ENCODE assay signal across 8 cellular contexts in genomic region chr16:71540-72341, GRCh38. TPM values are rescaled to one million over a fixed set of nuclear protein-coding genes. Genes with fewer than 3 reads are reported as not detected.
DNase-seq lines count a peak whose midpoint lies in the region; ATAC-seq, FAIRE-seq and TF ChIP-seq lines count a peak whose summit lies in the region.

No MANE protein-coding gene starts in this region.

- no peaks in the 10 kb centered on the region for H3K36me3 Mint-ChIP-seq in HFFc6 (ENCODE audit: low read depth)
- H3K36me3 Mint-ChIP-seq in stimulated activated effector memory CD8-positive, alpha-beta T cell treated with anti-CD3 and anti-CD28 coated beads, Interleukin-12 subunit alpha, Interleukin-12 subunit beta, amount 100 ng/mL, for 72 hours, result peaks cover 6% of the 10 kb centered on the region
- H3K36me3 Mint-ChIP-seq in natural killer cell treated with Interleukin-12 subunit alpha and Interleukin-12 subunit beta and Interleukin-15 and Interleukin-18, amount 100 ng/mL, for 72 hours, result no peaks in the 10 kb centered on the region

- peak overlapping the region; percentile 68; the same call in 1 of the 2 replicates for H3K9ac ChIP-seq in iPS-20b (ENCODE audit: low read depth, low read length)

- CTCF ChIA-PET in A549 (lab: Yijun Ruan, JAX), result interaction anchor here (1.6 to 30.3 kb wide), 8 partner anchors 4 to 290 kb away, joined by 3 to 718 read pairs (median 21); partner anchors contain the start of genes HBQ1, MPG, POLR3K and RHBDF1

- WGBS in A549 (ENCODE audit: missing lambda C conversion rate), result 3% methylated on average over 24 of the region's 47 CpGs

- H3K9me3 ChIP-seq in A549, result no peaks in the 10 kb centered on the region
- H3K9me3 ChIP-seq in iPS-20b (ENCODE audit: insufficient read depth, low read depth, low read length), result no peaks in the 10 kb centered on the region

- H3K4me3 Mint-ChIP-seq in HFFc6, result peak overlapping the region; percentile 92
- H3K4me3 Mint-ChIP-seq in stimulated activated effector memory CD8-positive, alpha-beta T cell treated with anti-CD3 and anti-CD28 coated beads, Interleukin-12 subunit alpha, Interleukin-12 subunit beta, amount 100 ng/mL, for 72 hours, result peak overlapping the region; percentile 42
- no peak overlapping the region for H3K4me3 Mint-ChIP-seq in natural killer cell treated with Interleukin-12 subunit alpha and Interleukin-12 subunit beta and Interleukin-15 and Interleukin-18, amount 100 ng/mL, for 72 hours

- no peak for TF ChIP-seq CTCF in A549 (IDR thresholded peaks at IDR 0.05)
- peak; percentile 18; the same call in 1 of the 2 replicates for TF ChIP-seq CTCF in HFFc6 (IDR thresholded peaks at IDR 0.05)
- peak; percentile 4 for TF ChIP-seq CTCF in astrocyte of the cerebellum (IDR thresholded peaks at IDR 0.05; ENCODE audit: low read depth, low read length, missing control alignments)

- H3K27me3 Mint-ChIP-seq in HFFc6 (ENCODE audit: insufficient read depth), result no peaks in the 10 kb centered on the region; the same call in 1 of the 2 replicates
- H3K27me3 Mint-ChIP-seq in natural killer cell treated with Interleukin-12 subunit alpha and Interleukin-12 subunit beta and Interleukin-15 and Interleukin-18, amount 100 ng/mL, for 72 hours, result peaks cover 8 to 16% of the 10 kb centered on the region in 2 donors

- TF ChIP-seq EP300 in A549 (IDR thresholded peaks at IDR 0.05), result no peak

- TF ChIP-seq RAD21 in A549 (conservative IDR thresholded peaks at IDR 0.05 in 1 of 2, IDR thresholded peaks at IDR 0.05 in 1 of 2), result no peak

- peaks cover 62% of the 10 kb centered on the region for H3K4me1 Mint-ChIP-seq in HFFc6 (ENCODE audit: low read depth)
- H3K4me1 Mint-ChIP-seq in stimulated activated effector memory CD8-positive, alpha-beta T cell treated with anti-CD3 and anti-CD28 coated beads, Interleukin-12 subunit alpha, Interleukin-12 subunit beta, amount 100 ng/mL, for 72 hours, result peaks cover 17% of the 10 kb centered on the region
- H3K4me1 Mint-ChIP-seq in natural killer cell treated with Interleukin-12 subunit alpha and Interleukin-12 subunit beta and Interleukin-15 and Interleukin-18, amount 100 ng/mL, for 72 hours (ENCODE audit: low read depth in 2 of 2), result peaks cover 13 to 16% of the 10 kb centered on the region in 2 donors

- peak; percentile 39 to 77 for ATAC-seq in A549
- ATAC-seq in stimulated activated effector memory CD8-positive, alpha-beta T cell treated with anti-CD3 and anti-CD28 coated beads, Interleukin-12 subunit alpha, Interleukin-12 subunit beta, amount 100 ng/mL, for 72 hours, result no peak
- no peak for ATAC-seq in natural killer cell treated with Interleukin-12 subunit alpha and Interleukin-12 subunit beta and Interleukin-15 and Interleukin-18, amount 100 ng/mL, for 72 hours

- no peak for FAIRE-seq in A549 (lab: Jason Lieb, UNC)

- H3K4me3 ChIP-seq in A549 (peak overlapping the region; percentile 86), astrocyte of the cerebellum (ENCODE audit: low read depth, low read length) (peak overlapping the region; percentile 59), iPS-20b (ENCODE audit: low read length) (peak overlapping the region; percentile 73)

- H3K4me2 ChIP-seq in A549, result peak overlapping the region; percentile 98

- no peak for TF ChIP-seq POLR2A in A549 (IDR thresholded peaks at IDR 0.05; ENCODE audit: low read length)

- POLR2A ChIA-PET in A549 (lab: Yijun Ruan, JAX), result interaction anchor here (0.8 to 1.1 kb wide), 3 partner anchors 13 to 330 kb away, joined by 3 read pairs; partner anchors contain the start of genes DECR2 and POLR3K

- H3K27ac ChIP-seq in A549, result peak overlapping the region; percentile 79 to 92
- H3K27ac ChIP-seq in iPS-20b (ENCODE audit: low read length), result no peak overlapping the region

- DNase-seq in A549 (ENCODE audit: low read depth in 1 of 2, low spot score in 1 of 2) (peak; percentile 81 to 87), HFFc6 (peak; percentile 70), astrocyte of the cerebellum (ENCODE audit: low read depth) (no peak), DMS79 treated with DMSO at 0.1 percent for 48 hours (lab: John Stamatoyannopoulos, UW) (no peak), Kasumi-1 (lab: John Stamatoyannopoulos, UW) (no peak)
- no peak for DNase-seq in stimulated activated effector memory CD8-positive, alpha-beta T cell treated with anti-CD3 and anti-CD28 coated beads, Interleukin-12 subunit alpha, Interleukin-12 subunit beta, amount 100 ng/mL, for 72 hours (ENCODE audit: low spot score in 2 of 2)
- no peak for DNase-seq in natural killer cell treated with Interleukin-12 subunit alpha and Interleukin-12 subunit beta and Interleukin-15 and Interleukin-18, amount 100 ng/mL, for 72 hours (ENCODE audit: low spot score)

- H3K27ac Mint-ChIP-seq in HFFc6, result peak overlapping the region; percentile 88
- H3K27ac Mint-ChIP-seq in stimulated activated effector memory CD8-positive, alpha-beta T cell treated with anti-CD3 and anti-CD28 coated beads, Interleukin-12 subunit alpha, Interleukin-12 subunit beta, amount 100 ng/mL, for 72 hours, result no peak overlapping the region
- no peak overlapping the region for H3K27ac Mint-ChIP-seq in natural killer cell treated with Interleukin-12 subunit alpha and Interleukin-12 subunit beta and Interleukin-15 and Interleukin-18, amount 100 ng/mL, for 72 hours

- H3K9me3 Mint-ChIP-seq in HFFc6, result no peaks in the 10 kb centered on the region
- H3K9me3 Mint-ChIP-seq in stimulated activated effector memory CD8-positive, alpha-beta T cell treated with anti-CD3 and anti-CD28 coated beads, Interleukin-12 subunit alpha, Interleukin-12 subunit beta, amount 100 ng/mL, for 72 hours, result no peaks in the 10 kb centered on the region
- H3K9me3 Mint-ChIP-seq in natural killer cell treated with Interleukin-12 subunit alpha and Interleukin-12 subunit beta and Interleukin-15 and Interleukin-18, amount 100 ng/mL, for 72 hours, result no peaks in the 10 kb centered on the region

- in situ Hi-C loops in astrocyte of the cerebellum (cut with HindIII; ENCODE audit: low sequenced_read_pairs), result no loop called here

- H3K27me3 ChIP-seq in iPS-20b (ENCODE audit: insufficient read depth, low read length), result peaks cover 11% of the 10 kb centered on the region; the same call in 1 of the 2 replicates

- peaks cover 29% of the 10 kb centered on the region for H3K4me1 ChIP-seq in A549
- H3K4me1 ChIP-seq in iPS-20b (ENCODE audit: insufficient read depth, low read length), result peaks cover 29% of the 10 kb centered on the region

- H3K36me3 ChIP-seq in iPS-20b (ENCODE audit: insufficient read depth, low read depth, low read length), result no peaks in the 10 kb centered on the region

TF ChIP-seq in A549, 52 proteins besides CTCF, POLR2A, EP300 and RAD21 (continues in another document):
- TF ChIP-seq MAX (IDR thresholded peaks at IDR 0.05), result peak; percentile 36

RNA-seq across cellular contexts. Expression of gene RHBDF1, which starts 0.7 kb away (rescaled TPM):
- polyA plus RNA-seq in A549 (2011; rRNA removed), result 13.5 and 17.9 TPM in 2 replicates
- 23.5 and 28.8 TPM in 2 replicates for polyA plus RNA-seq in A549 (2012; cell fraction: cytosol; rRNA removed)
- polyA plus RNA-seq in A549 (2012; cell fraction: nucleus; rRNA removed), result 154 and 178 TPM in 2 replicates
- polyA plus RNA-seq in A549 (2017; fragmentation: RNase III; extraction: RNeasy Plus Mini Kit Qiagen cat#74134 plus additional on column Dnase treatment), result 17.5 to 20.5 TPM (median 19.2 TPM) in 3 replicates
- polyA minus RNA-seq in A549 (2011; rRNA and poly(A)+ RNA removed), result 8.0 and 10.6 TPM in 2 replicates
- 10 to 100 TPM; 54.9 to 65.8 (median 60.0) TPM for total RNA-seq in HFFc6 (2021; fragmentation: NEBNext Ultra II Directional; extraction: Animal tissue kit (Norgen Biotek cat#: 25700))
- total RNA-seq in natural killer cell treated with Interleukin-12 subunit alpha and Interleukin-12 subunit beta and Interleukin-15 and Interleukin-18, amount 100 ng/mL, for 72 hours, result 1 to 10 TPM in 1 of 2 donors, under 1 TPM in 1; 0.84 to 2.5 TPM

RNA-seq across cellular contexts. Expression of gene MPG, which starts 6.3 kb away (rescaled TPM):
- polyA plus RNA-seq in A549 (2011; rRNA removed) (25.5 and 28.2 TPM in 2 replicates), A549 (2017; fragmentation: RNase III; extraction: RNeasy Plus Mini Kit Qiagen cat#74134 plus additional on column Dnase treatment) (42.3 to 54.3 TPM (median 47.6 TPM) in 3 replicates)
- 94.6 and 128 TPM in 2 replicates for polyA plus RNA-seq in A549 (2012; cell fraction: cytosol; rRNA removed)
- 84.2 and 86.7 TPM in 2 replicates for polyA plus RNA-seq in A549 (2012; cell fraction: nucleus; rRNA removed)
- 9.2 and 12.1 TPM in 2 replicates for polyA minus RNA-seq in A549 (2011; rRNA and poly(A)+ RNA removed)
- 100 to 1,000 TPM in 2 of 6 experiments, 10 to 100 TPM in 4; 92.3 to 104 (median 96.9) TPM for total RNA-seq in HFFc6 (2021; fragmentation: NEBNext Ultra II Directional; extraction: Animal tissue kit (Norgen Biotek cat#: 25700))
- total RNA-seq in natural killer cell treated with Interleukin-12 subunit alpha and Interleukin-12 subunit beta and Interleukin-15 and Interleukin-18, amount 100 ng/mL, for 72 hours, result 10 to 100 TPM; 39.9 to 43.8 TPM

RNA-seq across cellular contexts. Expression of gene SNRNP25, which starts 18.1 kb away (rescaled TPM):
- polyA plus RNA-seq in A549 (2011; rRNA removed) (43.5 and 45.0 TPM in 2 replicates), A549 (2017; fragmentation: RNase III; extraction: RNeasy Plus Mini Kit Qiagen cat#74134 plus additional on column Dnase treatment) (82.1 to 83.0 TPM (median 82.2 TPM) in 3 replicates)
- polyA plus RNA-seq in A549 (2012; cell fraction: cytosol; rRNA removed), result 107 and 137 TPM in 2 replicates
- 39.6 and 44.6 TPM in 2 replicates for polyA plus RNA-seq in A549 (2012; cell fraction: nucleus; rRNA removed)
- 14.5 and 15.0 TPM in 2 replicates for polyA minus RNA-seq in A549 (2011; rRNA and poly(A)+ RNA removed)
- total RNA-seq in HFFc6 (2021; fragmentation: NEBNext Ultra II Directional; extraction: Animal tissue kit (Norgen Biotek cat#: 25700)), result 10 to 100 TPM; 40.3 to 53.1 (median 44.0) TPM
- total RNA-seq in natural killer cell treated with Interleukin-12 subunit alpha and Interleukin-12 subunit beta and Interleukin-15 and Interleukin-18, amount 100 ng/mL, for 72 hours, result 10 to 100 TPM; 35.6 to 39.8 TPM

RNA-seq across cellular contexts. Expression of gene POLR3K, which starts 18.3 kb away (rescaled TPM):
- polyA plus RNA-seq in A549 (2011; rRNA removed), result 46.9 and 50.9 TPM in 2 replicates
- polyA plus RNA-seq in A549 (2012; cell fraction: cytosol; rRNA removed), result 98.7 and 136 TPM in 2 replicates
- polyA plus RNA-seq in A549 (2012; cell fraction: nucleus; rRNA removed), result 55.0 and 57.9 TPM in 2 replicates
- 45.6 to 51.8 TPM (median 47.6 TPM) in 3 replicates for polyA plus RNA-seq in A549 (2017; fragmentation: RNase III; extraction: RNeasy Plus Mini Kit Qiagen cat#74134 plus additional on column Dnase treatment)
- 25.6 and 28.8 TPM in 2 replicates for polyA minus RNA-seq in A549 (2011; rRNA and poly(A)+ RNA removed)
- total RNA-seq in HFFc6 (2021; fragmentation: NEBNext Ultra II Directional; extraction: Animal tissue kit (Norgen Biotek cat#: 25700)), result 10 to 100 TPM; 18.9 to 24.7 (median 19.8) TPM
- 10 to 100 TPM; 39.8 to 84.7 TPM for total RNA-seq in natural killer cell treated with Interleukin-12 subunit alpha and Interleukin-12 subunit beta and Interleukin-15 and Interleukin-18, amount 100 ng/mL, for 72 hours

Comparison
In these comparisons a context has a peak if more than half of its experiments do, and no peak if none do; other contexts are left out.
1. ATAC-seq: peak in A549 (2 of 2); none in stimulated activated effector memory CD8-positive, alpha-beta T cell treated with anti-CD3 and anti-CD28 coated beads, Interleukin-12 subunit alpha, Interleukin-12 subunit beta, amount 100 ng/mL, for 72 hours (single experiment) and natural killer cell treated with Interleukin-12 subunit alpha and Interleukin-12 subunit beta and Interleukin-15 and Interleukin-18, amount 100 ng/mL, for 72 hours (0 of 2).
2. DNase-seq: peak in A549 (2 of 2) and HFFc6 (single experiment); none in astrocyte of the cerebellum (single experiment), stimulated activated effector memory CD8-positive, alpha-beta T cell treated with anti-CD3 and anti-CD28 coated beads, Interleukin-12 subunit alpha, Interleukin-12 subunit beta, amount 100 ng/mL, for 72 hours (0 of 2), DMS79 treated with DMSO at 0.1 percent for 48 hours (single experiment), natural killer cell treated with Interleukin-12 subunit alpha and Interleukin-12 subunit beta and Interleukin-15 and Interleukin-18, amount 100 ng/mL, for 72 hours (single experiment) and Kasumi-1 (0 of 2).
3. RNA of gene RHBDF1, which starts 0.7 kb away (total RNA-seq): 54.9 to 65.8 TPM in HFFc6; 0.84 to 2.5 TPM in natural killer cell treated with Interleukin-12 subunit alpha and Interleukin-12 subunit beta and Interleukin-15 and Interleukin-18, amount 100 ng/mL, for 72 hours; every median in the first group is over 10 times any median in the second.
4. Peak in every context shown above with its lines, with median percentiles within 50 percentile points of each other: H3K4me3 ChIP-seq.